In genomic region chr12:53624956-53625355, GRCh38 we compare ENCODE assay signal across 8 cellular contexts. TPM values are rescaled to one million over a fixed set of nuclear protein-coding genes. Genes with fewer than 3 reads are reported as not detected.
DNase-seq lines count a peak whose midpoint lies in the region; ATAC-seq and TF ChIP-seq lines count a peak whose summit lies in the region.

No MANE protein-coding gene starts in this region.

- peaks cover 54% of the 10 kb centered on the region for H3K79me2 ChIP-seq in PC-3 (ENCODE audit: low read length)

- no peak overlapping the region for H3K27ac ChIP-seq in PC-3 (ENCODE audit: low read length)

- CTCF ChIA-PET in Caco-2 (lab: Charles Lee) (interaction anchor here (1.1 to 2.4 kb wide), 3 partner anchors 50 to 204 kb away, joined by 3 to 14 read pairs (median 7); partner anchors contain the start of gene ATP5MC2), PC-3 (lab: Charles Lee) (interaction anchor here (0.5 to 1.7 kb wide), 3 partner anchors 50 to 81 kb away, joined by 3 to 4 read pairs (median 3); no protein-coding TSS in a partner anchor)

- peak overlapping the region; percentile 73 for H3K4me3 ChIP-seq in Caco-2 (ENCODE audit: low read depth, low read length)
- peak overlapping the region; percentile 72 for H3K4me3 ChIP-seq in PC-3 (ENCODE audit: low read length)

- no peak for TF ChIP-seq CTCF in Caco-2 (IDR thresholded peaks at IDR 0.05; ENCODE audit: insufficient read depth in 1 of 2, low read depth in 1 of 2, low read length in 1 of 2, severe bottlenecking in 1 of 2, unreplicated experiment in 1 of 2)
- no peak for TF ChIP-seq CTCF in PC-3 (conservative IDR thresholded peaks at IDR 0.05; ENCODE audit: low read depth, low read length)
- no peak for TF ChIP-seq CTCF in endothelial cell (IDR thresholded peaks at IDR 0.05; ENCODE audit: unreplicated experiment)
- TF ChIP-seq CTCF in osteocyte (IDR thresholded peaks at IDR 0.05): no peak
- TF ChIP-seq CTCF in GM13976 (IDR thresholded peaks at IDR 0.05; ENCODE audit: borderline replicate concordance, control extremely low read depth, extremely low read depth, insufficient read depth, missing control alignments): no peak

- H3K9me2 ChIP-seq in PC-3 (replicated peaks; ENCODE audit: low read length): no peaks in the 10 kb centered on the region

- no peaks in the 10 kb centered on the region for H3K9me3 Mint-ChIP-seq in Caco-2 (ENCODE audit: unreplicated experiment)
- no peaks in the 10 kb centered on the region for H3K9me3 Mint-ChIP-seq in endothelial cell (ENCODE audit: unreplicated experiment)
- no peaks in the 10 kb centered on the region for H3K9me3 Mint-ChIP-seq in osteocyte (ENCODE audit: unreplicated experiment)

- H3K4me1 ChIP-seq in Caco-2: peaks cover 12% of the 10 kb centered on the region
- peaks cover 21% of the 10 kb centered on the region for H3K4me1 ChIP-seq in PC-3 (ENCODE audit: insufficient read depth, low read length)

- intact Hi-C loops in Caco-2 (cut with micrococcal nuclease; ENCODE audit: unreplicated experiment) (no loop called here), PC-3 (cut with micrococcal nuclease) (loop anchor here (2.0 to 5.0 kb wide), 2 partner anchors 63 to 82 kb away; no protein-coding TSS in a partner anchor)

- H3K36me3 Mint-ChIP-seq in Caco-2 (ENCODE audit: insufficient read depth, unreplicated experiment): peaks cover 15% of the 10 kb centered on the region
- H3K36me3 Mint-ChIP-seq in endothelial cell (ENCODE audit: low read depth, unreplicated experiment): peaks cover 4% of the 10 kb centered on the region
- peaks cover 2% of the 10 kb centered on the region for H3K36me3 Mint-ChIP-seq in osteocyte (ENCODE audit: unreplicated experiment)

- peak overlapping the region; percentile 91 for H3K27ac Mint-ChIP-seq in Caco-2 (ENCODE audit: unreplicated experiment)
- peak overlapping the region; percentile 94 for H3K27ac Mint-ChIP-seq in endothelial cell (ENCODE audit: unreplicated experiment)
- H3K27ac Mint-ChIP-seq in osteocyte (ENCODE audit: unreplicated experiment): peak overlapping the region; percentile 98

- no peaks in the 10 kb centered on the region for H4K20me1 ChIP-seq in PC-3 (ENCODE audit: low read length)

- POLR2A ChIA-PET in Caco-2 (lab: Charles Lee): interaction anchor here (0.6 to 1.5 kb wide), 2 partner anchors 51 to 1346 kb away, joined by 8 to 11 read pairs; partner anchors contain the start of gene ATP5MC2
- POLR2A ChIA-PET in PC-3 (lab: Charles Lee; ENCODE audit: unreplicated experiment): interaction anchor here (1.0 to 1.5 kb wide), 2 partner anchors 34 to 50 kb away, joined by 4 to 14 read pairs; no protein-coding TSS in a partner anchor

- H3F3A ChIP-seq in PC-3 (ENCODE audit: low read length, unreplicated experiment): no peaks in the 10 kb centered on the region

- no TSS peak for BruUV-seq in Caco-2 (replicated peaks; lab: Mats Ljungman, UMichigan)
- BruUV-seq in PC-3 (replicated peaks; lab: Mats Ljungman, UMichigan): no TSS peak

- H3K4me1 Mint-ChIP-seq in Caco-2 (ENCODE audit: low read depth, unreplicated experiment) (peaks cover 27% of the 10 kb centered on the region), endothelial cell (ENCODE audit: unreplicated experiment) (peaks cover 23% of the 10 kb centered on the region), osteocyte (ENCODE audit: unreplicated experiment) (peaks cover 47% of the 10 kb centered on the region)

- H3K9me3 ChIP-seq in Caco-2 (no peaks in the 10 kb centered on the region), PC-3 (ENCODE audit: low read length) (no peaks in the 10 kb centered on the region)

- no peak for ATAC-seq in PC-3
- ATAC-seq in HG03442 (IDR thresholded peaks at IDR 0.05; ENCODE audit: unreplicated experiment): no peak
- ATAC-seq in GM18519 (IDR thresholded peaks at IDR 0.05; ENCODE audit: low FRiP score, unreplicated experiment): no peak
- no peak for ATAC-seq in GM18502 (IDR thresholded peaks at IDR 0.05; ENCODE audit: poor library complexity, unreplicated experiment)

- H3K4me2 ChIP-seq in PC-3 (ENCODE audit: low read length): peak overlapping the region; percentile 84

- no peaks in the 10 kb centered on the region for H3K36me3 ChIP-seq in Caco-2 (ENCODE audit: control insufficient read depth, insufficient read depth, low read length)
- peaks cover 3% of the 10 kb centered on the region; the same call in 1 of the 2 replicates for H3K36me3 ChIP-seq in PC-3 (ENCODE audit: low read depth, low read length)

- 0 out of 2 replicates have a peak overlapping the region, but pooled peaks have one; percentile 7 for H2AFZ ChIP-seq in PC-3 (ENCODE audit: low read length)

- peak overlapping the region; percentile 95 for H3K9ac ChIP-seq in PC-3 (ENCODE audit: low read length)

- H3K27me3 Mint-ChIP-seq in Caco-2 (ENCODE audit: insufficient read depth, unreplicated experiment) (no peaks in the 10 kb centered on the region), endothelial cell (ENCODE audit: unreplicated experiment) (peaks cover 13% of the 10 kb centered on the region), osteocyte (ENCODE audit: unreplicated experiment) (no peaks in the 10 kb centered on the region)

- DNase-seq in Caco-2 (no peak), PC-3 (no peak), endothelial cell (ENCODE audit: low spot score) (no peak), osteocyte (ENCODE audit: extremely low spot score, unreplicated experiment) (no peak), GM13976 (ENCODE audit: low spot score) (no peak)

- H3K27me3 ChIP-seq in Caco-2 (replicated peaks; ENCODE audit: control insufficient read depth, insufficient read depth, low read length) (no peaks in the 10 kb centered on the region), PC-3 (ENCODE audit: low read length) (no peaks in the 10 kb centered on the region)

- in situ Hi-C loops in GM13976 (cut with MboI; ENCODE audit: low sequenced_read_pairs, unreplicated experiment): no loop called here

- H3K4me3 Mint-ChIP-seq in Caco-2 (ENCODE audit: unreplicated experiment) (peak overlapping the region; percentile 100), endothelial cell (ENCODE audit: unreplicated experiment) (peak overlapping the region; percentile 98), osteocyte (ENCODE audit: unreplicated experiment) (peak overlapping the region; percentile 97)

RNA-seq across cellular contexts. Expression of gene ATF7, which starts 1.2 kb away (rescaled TPM):
- 26.9 and 28.7 TPM in 2 replicates for total RNA-seq in Caco-2 (2022)
- total RNA-seq in PC-3 (2014; rRNA removed): 7.9 and 14.2 TPM in 2 replicates
- total RNA-seq in endothelial cell (ENCODE audit: unreplicated experiment): 63.3 TPM
- 46.6 and 50.0 TPM in 2 replicates for total RNA-seq in osteocyte

RNA-seq across cellular contexts. Expression of gene ATP5MC2, which starts 50.9 kb away (rescaled TPM):
- total RNA-seq in Caco-2 (2022) (156 and 160 TPM in 2 replicates), PC-3 (2014; rRNA removed) (244 and 322 TPM in 2 replicates), endothelial cell (ENCODE audit: unreplicated experiment) (342 TPM), osteocyte (294 TPM in 2 replicates)
